In genomic region chr11:2325719-2326118, GRCh38 we compare ENCODE assay signal across 1 cellular context.
TF ChIP-seq lines count a peak whose summit lies in the region.

No MANE protein-coding gene starts in this region.

TF ChIP-seq in K562, 482 proteins besides CTCF, POLR2A, EP300 and RAD21:
- TF ChIP-seq, protein P1, sequence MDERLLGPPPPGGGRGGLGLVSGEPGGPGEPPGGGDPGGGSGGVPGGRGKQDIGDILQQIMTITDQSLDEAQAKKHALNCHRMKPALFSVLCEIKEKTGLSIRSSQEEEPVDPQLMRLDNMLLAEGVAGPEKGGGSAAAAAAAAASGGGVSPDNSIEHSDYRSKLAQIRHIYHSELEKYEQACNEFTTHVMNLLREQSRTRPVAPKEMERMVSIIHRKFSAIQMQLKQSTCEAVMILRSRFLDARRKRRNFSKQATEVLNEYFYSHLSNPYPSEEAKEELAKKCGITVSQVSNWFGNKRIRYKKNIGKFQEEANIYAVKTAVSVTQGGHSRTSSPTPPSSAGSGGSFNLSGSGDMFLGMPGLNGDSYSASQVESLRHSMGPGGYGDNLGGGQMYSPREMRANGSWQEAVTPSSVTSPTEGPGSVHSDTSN (CRISPR knock-in tag; IDR thresholded peaks at IDR 0.05; ENCODE audit: low read depth): no peak
- TF ChIP-seq, protein P1 (tag; conservative IDR thresholded peaks at IDR 0.05; ENCODE audit: low read depth): no peak
- no peak for TF ChIP-seq ZNF717 (CRISPR knock-in tag; IDR thresholded peaks at IDR 0.05)
- peak; percentile 71 for TF ChIP-seq JUND (IDR thresholded peaks at IDR 0.05; ENCODE audit: borderline replicate concordance, low read depth, low read length)
- TF ChIP-seq JUND (tag; IDR thresholded peaks at IDR 0.05; ENCODE audit: borderline replicate concordance, low read depth, low read length): no peak
- TF ChIP-seq JUN (IDR thresholded peaks at IDR 0.05; ENCODE audit: borderline replicate concordance, low read depth, low read length): 0 out of 2 replicates have a peak, but pooled peaks have one; percentile 6
- no peak for TF ChIP-seq JUN (CRISPR knock-in tag; IDR thresholded peaks at IDR 0.05; ENCODE audit: borderline replicate concordance)
- TF ChIP-seq ZNF592 (IDR thresholded peaks at IDR 0.05): no peak
- TF ChIP-seq FOSL1 (tag; conservative IDR thresholded peaks at IDR 0.05): peak; percentile 86
- TF ChIP-seq ATF3 (IDR thresholded peaks at IDR 0.05): peak; percentile 76
- no peak for TF ChIP-seq ATF3 (CRISPR knock-in tag; conservative IDR thresholded peaks at IDR 0.05)
- TF ChIP-seq ARID1B (IDR thresholded peaks at IDR 0.05): 0 out of 2 replicates have a peak, but pooled peaks have one; percentile 11
